ENCODE assay signal across 8 cellular contexts in the genomic region with DNA sequence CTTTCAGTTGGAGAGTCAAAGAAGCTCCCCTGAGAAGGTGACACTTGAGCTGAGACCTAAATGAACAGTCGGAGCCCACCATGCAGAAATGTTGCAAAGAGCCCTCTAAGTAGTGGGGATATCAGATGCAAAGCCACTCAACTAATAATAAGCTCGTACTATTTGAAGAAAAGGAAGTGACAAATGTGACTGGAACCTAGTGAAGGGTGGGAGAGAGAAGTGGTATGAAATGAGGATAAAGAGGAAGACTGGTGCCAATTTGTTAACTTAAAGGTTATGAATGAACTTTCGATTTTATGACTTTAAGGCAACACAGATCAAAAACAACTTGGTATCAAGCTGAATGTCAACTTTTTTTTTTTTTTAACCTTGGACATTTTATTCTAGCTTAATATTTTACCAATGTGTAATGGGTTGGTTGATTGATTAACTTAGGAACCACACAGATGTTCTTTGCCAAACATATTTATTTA. TPM values are rescaled to one million over a fixed set of nuclear protein-coding genes. Genes with fewer than 3 reads are reported as not detected.
DNase-seq lines count a peak whose midpoint lies in the region; ATAC-seq and TF ChIP-seq lines count a peak whose summit lies in the region.

No MANE protein-coding gene starts in this region.

- peaks cover 8% of the 10 kb centered on the region; the same call in 1 of the 2 replicates for H3K36me3 ChIP-seq in SJSA1

- intact Hi-C loops in posterior vena cava (cut with DNase I), result no loop called here

- ATAC-seq in GM18873 (IDR thresholded peaks at IDR 0.05; ENCODE audit: low FRiP score, unreplicated experiment), result peak; percentile 44
- ATAC-seq in HG02642 (IDR thresholded peaks at IDR 0.05; ENCODE audit: poor library complexity, unreplicated experiment), result peak; percentile 48

- H3K27me3 ChIP-seq in SJSA1 (replicated peaks), result no peaks in the 10 kb centered on the region

- DNase-seq in SJSA1 (ENCODE audit: low read depth in 1 of 2, low spot score in 2 of 2), result no peak
- DNase-seq in osteocyte (ENCODE audit: extremely low spot score, unreplicated experiment), result no peak
- DNase-seq in anterior cingulate cortex (lab: John Stamatoyannopoulos, UW), result no peak
- no peak for DNase-seq in NCI-H2171 treated with DMSO at 0.1 percent for 48 hours (lab: John Stamatoyannopoulos, UW)
- no peak for DNase-seq in posterior vena cava (ENCODE audit: low spot score)
- DNase-seq in DMS79 treated with DMSO at 0.1 percent for 48 hours (lab: John Stamatoyannopoulos, UW), result no peak

- peaks cover 33% of the 10 kb centered on the region for H3K36me3 Mint-ChIP-seq in osteocyte (ENCODE audit: unreplicated experiment)

- peaks cover 15% of the 10 kb centered on the region for H3K9me3 Mint-ChIP-seq in osteocyte (ENCODE audit: unreplicated experiment)

- H3K4me3 Mint-ChIP-seq in osteocyte (ENCODE audit: unreplicated experiment), result no peak overlapping the region

- H3K27ac ChIP-seq in SJSA1, result peak overlapping the region; percentile 76

- H3K4me1 Mint-ChIP-seq in osteocyte (ENCODE audit: unreplicated experiment), result peaks cover 20% of the 10 kb centered on the region

- no peak overlapping the region for H3K4me3 ChIP-seq in SJSA1

- no peak for TF ChIP-seq CTCF in osteocyte (IDR thresholded peaks at IDR 0.05)

- H3K4me1 ChIP-seq in SJSA1 (replicated peaks), result peaks cover 18% of the 10 kb centered on the region

- peak overlapping the region; percentile 56 for H3K27ac Mint-ChIP-seq in osteocyte (ENCODE audit: unreplicated experiment)

- H3K9me3 ChIP-seq in SJSA1 (replicated peaks), result no peaks in the 10 kb centered on the region

- no peaks in the 10 kb centered on the region for H3K27me3 Mint-ChIP-seq in osteocyte (ENCODE audit: unreplicated experiment)

RNA-seq across cellular contexts. Expression of a gene that starts 14.7 kb away (rescaled TPM):
- 14.6 and 24.7 TPM in 2 replicates for total RNA-seq in SJSA1 (2014; rRNA removed; shearing (Covaris generic))
- total RNA-seq in osteocyte (16.0 and 16.9 TPM in 2 replicates), posterior vena cava (10 to 100 TPM; 55.7 to 56.3 TPM)
